ENCODE assay signal across 17 cellular contexts in genomic region chr2:187566266-187566665, GRCh38. TPM values are rescaled to one million over a fixed set of nuclear protein-coding genes. Genes with fewer than 3 reads are reported as not detected.
DNase-seq lines count a peak whose midpoint lies in the region; ATAC-seq, FAIRE-seq and TF ChIP-seq lines count a peak whose summit lies in the region.
"Had no signal": no experiment of that assay in that cellular context is flagged by ENCODE, and none has a peak within 500 bp of the region (broad histone marks: within the 10 kb centered on the region; RNA-seq: fewer than 3 reads in every experiment).

No MANE protein-coding gene starts in this region.

- no peak for TF ChIP-seq EP300 in HepG2 (IDR thresholded peaks at IDR 0.05; ENCODE audit: low read depth in 2 of 2, low read length in 2 of 2)
- TF ChIP-seq EP300 in HepG2 (CRISPR knock-in tag; IDR thresholded peaks at IDR 0.05; ENCODE audit: borderline replicate concordance): no peak

- H3K79me2 ChIP-seq in HepG2 (ENCODE audit: insufficient read depth, low read length): no peaks in the 10 kb centered on the region

- H4K20me1 ChIP-seq in HepG2 (ENCODE audit: insufficient read depth, low read length): no peaks in the 10 kb centered on the region

- POLR2A ChIA-PET in HepG2 (lab: Yijun Ruan, JAX): interaction anchor here (1.3 kb wide), 1 partner anchor 16 kb away, joined by 7 read pairs; no protein-coding TSS in a partner anchor

- H3K27ac ChIP-seq in HepG2 (ENCODE audit: extremely low read length, insufficient read depth, low read length) (peak overlapping the region; percentile 48), right lobe of liver (no peak overlapping the region)

- CTCF ChIA-PET in HepG2 (lab: Yijun Ruan, JAX; ENCODE audit: low intra/inter-chr PET ratio, low total read pairs): no interaction called here

- DNase-seq in HepG2 (ENCODE audit: low spot score) (no peak), right lobe of liver (no peak), NCI-H524 treated with DMSO at 0.1 percent for 48 hours (lab: John Stamatoyannopoulos, UW) (peak; percentile 15), DMS53 treated with DMSO at 0.1 percent for 48 hours (lab: John Stamatoyannopoulos, UW; ENCODE audit: unreplicated experiment) (no peak)
- DNase-seq: AML-193; Caco-2; GOT3; NCI-H1048; NCI-H187 treated with DMSO at 0.1 percent for 48 hours; NCI-H2171 treated with DMSO at 0.1 percent for 48 hours; NK-92 treated with Interleukin-12 subunit alpha and Interleukin-12 subunit beta, amount 100 ng/mL, for 24 hours; OCI-M1; T-helper 1 cell had no signal

- no TSS peak for BruUV-seq in HepG2 (replicated peaks; lab: Mats Ljungman, UMichigan)

- no peak overlapping the region for H3K4me2 ChIP-seq in HepG2 (ENCODE audit: low read depth, low read length)

- TF ChIP-seq CTCF in HepG2 (CRISPR knock-in tag; IDR thresholded peaks at IDR 0.05): no peak
- TF ChIP-seq CTCF in right lobe of liver (IDR thresholded peaks at IDR 0.05): no peak

- H3K9ac ChIP-seq in HepG2 (ENCODE audit: insufficient read depth, low read depth, low read length) (no peak overlapping the region), iPS-15b (ENCODE audit: low read depth, low read length) (no peak overlapping the region)

- no peak for TF ChIP-seq POLR2A in HepG2 (IDR thresholded peaks at IDR 0.05; ENCODE audit: insufficient read depth in 1 of 2, low read depth in 2 of 2, low read length in 2 of 2)
- no peak for TF ChIP-seq POLR2A in right lobe of liver (IDR thresholded peaks at IDR 0.05)

- H2AFZ ChIP-seq in HepG2 (ENCODE audit: low read length): no peak overlapping the region

- H3K36me3 ChIP-seq in HepG2 (replicated peaks in 1 of 2; ENCODE audit: control insufficient read depth in 1 of 2, insufficient read depth in 2 of 2, low read length in 2 of 2) (no peaks in the 10 kb centered on the region; a peak in 1 of 5 replicates), right lobe of liver (no peaks in the 10 kb centered on the region), iPS-15b (ENCODE audit: control insufficient read depth, insufficient read depth, low read length) (no peaks in the 10 kb centered on the region)

- no peak for FAIRE-seq in HepG2 (lab: Jason Lieb, UNC)
- FAIRE-seq: GM12878 had no signal

- H3K9me3 ChIP-seq in HepG2 (ENCODE audit: low read length) (no peaks in the 10 kb centered on the region), right lobe of liver (no peaks in the 10 kb centered on the region), iPS-15b (ENCODE audit: control insufficient read depth, insufficient read depth, low read length) (no peaks in the 10 kb centered on the region)
- H3K9me3 ChIP-seq: Caco-2 had no signal

- in situ Hi-C loops in HepG2 (cut with HindIII; ENCODE audit: extremely low pct_ligation_motif_present, low pct_unique_long_range_greater_than_20kb): no loop called here

- no peak overlapping the region for H3K4me3 ChIP-seq in HepG2 (replicated peaks in 1 of 3; ENCODE audit: insufficient read depth in 1 of 3, low read depth in 2 of 3, low read length in 3 of 3)
- no peak overlapping the region for H3K4me3 ChIP-seq in right lobe of liver
- peak overlapping the region; percentile 13 for H3K4me3 ChIP-seq in iPS-15b (ENCODE audit: low read depth, low read length)
- H3K4me3 ChIP-seq: GM12878 had no signal

- no peak for TF ChIP-seq RAD21 in HepG2 (CRISPR knock-in tag; IDR thresholded peaks at IDR 0.05)

- intact Hi-C loops in HepG2 (cut with micrococcal nuclease; ENCODE audit: unreplicated experiment): loop anchor here (2.0 kb wide), 1 partner anchor 15 kb away; no protein-coding TSS in a partner anchor
- intact Hi-C loops in right lobe of liver (cut with DNase I): no loop called here

- H3K27me3 ChIP-seq in HepG2 (ENCODE audit: control insufficient read depth in 1 of 2, insufficient read depth in 2 of 2, low read length in 2 of 2): no peaks in the 10 kb centered on the region
- H3K27me3 ChIP-seq in right lobe of liver: no peaks in the 10 kb centered on the region
- H3K27me3 ChIP-seq in iPS-15b (ENCODE audit: control insufficient read depth, insufficient read depth, low read length): no peaks in the 10 kb centered on the region

- peaks cover 41% of the 10 kb centered on the region for H3K4me1 ChIP-seq in HepG2 (ENCODE audit: insufficient read depth, low read length)
- H3K4me1 ChIP-seq in right lobe of liver: no peaks in the 10 kb centered on the region
- peaks cover 8% of the 10 kb centered on the region for H3K4me1 ChIP-seq in iPS-15b (ENCODE audit: control insufficient read depth, insufficient read depth, low read length)
- H3K4me1 ChIP-seq: Caco-2 had no signal

- peak; percentile 44 for ATAC-seq in HepG2
- no peak for ATAC-seq in right lobe of liver
- no peak for ATAC-seq in HG02623 (IDR thresholded peaks at IDR 0.05; ENCODE audit: unreplicated experiment)
- ATAC-seq in HG02763 (IDR thresholded peaks at IDR 0.05; ENCODE audit: unreplicated experiment): no peak
- ATAC-seq: GM12878 had no signal

TF ChIP-seq in HepG2, 621 proteins besides CTCF, POLR2A, EP300 and RAD21 (continues in another document):
- no peak for TF ChIP-seq ETV5 (CRISPR knock-in tag; IDR thresholded peaks at IDR 0.05; ENCODE audit: borderline replicate concordance)
- TF ChIP-seq SNAPC2 (CRISPR knock-in tag; IDR thresholded peaks at IDR 0.05): no peak
- TF ChIP-seq RBM39 (IDR thresholded peaks at IDR 0.05; ENCODE audit: low read depth, low read length, poor library complexity, severe bottlenecking): no peak
- no peak for TF ChIP-seq RERE (CRISPR knock-in tag; IDR thresholded peaks at IDR 0.05; ENCODE audit: low read depth)
- no peak for TF ChIP-seq HCFC1 (IDR thresholded peaks at IDR 0.05; ENCODE audit: low read depth, low read length)

RNA-seq across cellular contexts. Expression of gene TFPI, which starts 12.0 kb away (rescaled TPM):
- 161 and 301 TPM in 2 replicates for total RNA-seq in HepG2 (2016; rRNA removed; fragmentation: Illumina TruSeq; extraction: Trizol)
- total RNA-seq in HepG2 (2016; cell fraction: cytosol; rRNA removed; fragmentation: Illumina TruSeq; extraction: Trizol; ENCODE audit: low read depth): 38.3 and 39.3 TPM in 2 replicates
- 172 and 272 TPM in 2 replicates for total RNA-seq in HepG2 (2016; cell fraction: insoluble cytoplasmic fraction; rRNA removed; fragmentation: Illumina TruSeq; extraction: Trizol)
- 52.0 and 70.0 TPM in 2 replicates for total RNA-seq in HepG2 (2016; cell fraction: membrane; rRNA removed; fragmentation: Illumina TruSeq; extraction: Trizol)
- 317 and 356 TPM in 2 replicates for total RNA-seq in HepG2 (2016; cell fraction: nucleus; rRNA removed; fragmentation: Illumina TruSeq; extraction: Trizol)
- 404 and 436 TPM in 2 replicates for polyA plus RNA-seq in HepG2 (2011; rRNA removed)
- 141 and 281 TPM in 2 replicates for polyA plus RNA-seq in HepG2 (2011; cell fraction: cytosol; rRNA removed)
- polyA plus RNA-seq in HepG2 (2011; cell fraction: nucleus; rRNA removed): 59.5 and 99.9 TPM in 2 replicates
- polyA plus RNA-seq in HepG2 (2012): 778 and 1,175 TPM in 2 replicates
- polyA plus RNA-seq in HepG2 (2016; cell fraction: cytosol; fragmentation: Illumina TruSeq; extraction: Trizol; ENCODE audit: low read depth): 23.5 and 25.5 TPM in 2 replicates
- polyA plus RNA-seq in HepG2 (2016; cell fraction: insoluble cytoplasmic fraction; fragmentation: Illumina TruSeq; extraction: Trizol; ENCODE audit: low read depth): 122 TPM in 2 replicates
- 32.9 and 33.4 TPM in 2 replicates for polyA plus RNA-seq in HepG2 (2016; cell fraction: membrane; fragmentation: Illumina TruSeq; extraction: Trizol; ENCODE audit: low read depth)
- 310 and 322 TPM in 2 replicates for polyA plus RNA-seq in HepG2 (2016; cell fraction: nucleus; fragmentation: Illumina TruSeq; extraction: Trizol; ENCODE audit: insufficient read depth, low read depth)
- 28.8 and 207 TPM in 2 replicates for polyA minus RNA-seq in HepG2 (2011; rRNA and poly(A)+ RNA removed; ENCODE audit: low replicate concordance)
- polyA minus RNA-seq in HepG2 (2011; cell fraction: cytosol; rRNA and poly(A)+ RNA removed): 198 and 296 TPM in 2 replicates
- 460 and 590 TPM in 2 replicates for polyA minus RNA-seq in HepG2 (2011; cell fraction: nucleus; rRNA and poly(A)+ RNA removed)
- 100 to 1,000 TPM; 145 to 223 (median 189) TPM for total RNA-seq in right lobe of liver
